ENCODE assay signal across 20 cellular contexts in genomic region chr10:85047170-85047834, GRCh38.
DNase-seq lines count a peak whose midpoint lies in the region; ATAC-seq lines count a peak whose summit lies in the region.
"Had no signal": no experiment of that assay in that cellular context is flagged by ENCODE, and none has a peak within 500 bp of the region (broad histone marks: within the 10 kb centered on the region; RNA-seq: fewer than 3 reads in every experiment).

No MANE protein-coding gene starts in this region.

- peak overlapping the region; percentile 6; the same call in 1 of the 2 replicates for H3K4me2 ChIP-seq in BLaER1
- H3K4me2 ChIP-seq: A549 had no signal

- no peaks in the 10 kb centered on the region for H3K9me3 ChIP-seq in BLaER1
- H3K9me3 ChIP-seq: A549 had no signal

- no peaks in the 10 kb centered on the region for H3K27me3 Mint-ChIP-seq in naive thymus-derived CD8-positive, alpha-beta T cell

- H3K27ac ChIP-seq in BLaER1, result no peak overlapping the region
- H3K27ac ChIP-seq: 22Rv1; A549; BLaER1 treated with 17β-estradiol and CSF1 and Interleukin-3, amounts not matched to agents 10 nM and 100 nM had no signal

- H3K4me3 ChIP-seq in BLaER1, result no peak overlapping the region
- H3K4me3 ChIP-seq: A549; BLaER1 treated with 17β-estradiol and CSF1 and Interleukin-3, amounts not matched to agents 10 nM and 100 nM had no signal

- no peaks in the 10 kb centered on the region for H4K20me1 ChIP-seq in BLaER1
- H4K20me1 ChIP-seq: BLaER1 treated with 17β-estradiol and CSF1 and Interleukin-3, amounts not matched to agents 10 nM and 100 nM had no signal

- H3K36me3 ChIP-seq in BLaER1, result no peaks in the 10 kb centered on the region
- H3K36me3 ChIP-seq: BLaER1 treated with 17β-estradiol and CSF1 and Interleukin-3, amounts not matched to agents 10 nM and 100 nM had no signal

- peaks cover 0 to 12% (median 0%) of the 10 kb centered on the region in 3 donors for H3K36me3 Mint-ChIP-seq in naive thymus-derived CD8-positive, alpha-beta T cell
- H3K36me3 Mint-ChIP-seq: CD8-positive, alpha-beta T cell had no signal

- peaks cover 12% of the 10 kb centered on the region; the same call in 1 of the 2 replicates for H3K4me1 ChIP-seq in BLaER1
- H3K4me1 ChIP-seq: A549 had no signal

- H3K4me1 Mint-ChIP-seq in naive thymus-derived CD8-positive, alpha-beta T cell, result no peaks in the 10 kb centered on the region

- no peak overlapping the region for H3K27ac Mint-ChIP-seq in naive thymus-derived CD8-positive, alpha-beta T cell
- H3K27ac Mint-ChIP-seq: CD8-positive, alpha-beta T cell; HFFc6 had no signal

- peaks cover 0 to 30% (median 7%) of the 10 kb centered on the region in 9 donors for H3K9me3 Mint-ChIP-seq in naive thymus-derived CD8-positive, alpha-beta T cell

- POLR2A ChIA-PET in naive thymus-derived CD8-positive, alpha-beta T cell (lab: Charles Lee), result no interaction called here

- H3K9ac ChIP-seq in BLaER1, result no peak overlapping the region
- H3K9ac ChIP-seq: BLaER1 treated with 17β-estradiol and CSF1 and Interleukin-3, amounts not matched to agents 10 nM and 100 nM had no signal

- DNase-seq in RPMI8226 (peak; percentile 3), NCI-H69 (lab: John Stamatoyannopoulos, UW) (no peak)
- no peak for DNase-seq in naive thymus-derived CD8-positive, alpha-beta T cell
- no peak for DNase-seq in stimulated activated naive CD4-positive, alpha-beta T cell treated with Interleukin-2 at 50 U/mL for 16 hours (lab: John Stamatoyannopoulos, UW)
- DNase-seq: Calu3; CD8-positive, alpha-beta T cell; DND-41; EL; GOT3; H7; HFFc6; KG1 had no signal

- ATAC-seq in GM18511 (IDR thresholded peaks at IDR 0.05; ENCODE audit: unreplicated experiment), result peak; percentile 53
- ATAC-seq in GM19438 (IDR thresholded peaks at IDR 0.05; ENCODE audit: low read depth, unreplicated experiment), result peak; percentile 68
- no peak for ATAC-seq in GM18861 (IDR thresholded peaks at IDR 0.05; ENCODE audit: unreplicated experiment)
- no peak for ATAC-seq in naive thymus-derived CD8-positive, alpha-beta T cell
- ATAC-seq: A549; CD8-positive, alpha-beta T cell; HCT116 had no signal

- H3K4me3 Mint-ChIP-seq in naive thymus-derived CD8-positive, alpha-beta T cell, result no peak overlapping the region
- H3K4me3 Mint-ChIP-seq: CD8-positive, alpha-beta T cell; HFFc6 had no signal

- H3K27me3 ChIP-seq in BLaER1, result no peaks in the 10 kb centered on the region
- H3K27me3 ChIP-seq: BLaER1 treated with 17β-estradiol and CSF1 and Interleukin-3, amounts not matched to agents 10 nM and 100 nM had no signal

Comparison
In these comparisons a context has a peak if more than half of its experiments do, and no peak if none do; other contexts are left out.
1. ATAC-seq: peak in GM18511 (single experiment) and GM19438 (single experiment); none in GM18861 (single experiment) and naive thymus-derived CD8-positive, alpha-beta T cell (0 of 2).